In the genomic region with DNA sequence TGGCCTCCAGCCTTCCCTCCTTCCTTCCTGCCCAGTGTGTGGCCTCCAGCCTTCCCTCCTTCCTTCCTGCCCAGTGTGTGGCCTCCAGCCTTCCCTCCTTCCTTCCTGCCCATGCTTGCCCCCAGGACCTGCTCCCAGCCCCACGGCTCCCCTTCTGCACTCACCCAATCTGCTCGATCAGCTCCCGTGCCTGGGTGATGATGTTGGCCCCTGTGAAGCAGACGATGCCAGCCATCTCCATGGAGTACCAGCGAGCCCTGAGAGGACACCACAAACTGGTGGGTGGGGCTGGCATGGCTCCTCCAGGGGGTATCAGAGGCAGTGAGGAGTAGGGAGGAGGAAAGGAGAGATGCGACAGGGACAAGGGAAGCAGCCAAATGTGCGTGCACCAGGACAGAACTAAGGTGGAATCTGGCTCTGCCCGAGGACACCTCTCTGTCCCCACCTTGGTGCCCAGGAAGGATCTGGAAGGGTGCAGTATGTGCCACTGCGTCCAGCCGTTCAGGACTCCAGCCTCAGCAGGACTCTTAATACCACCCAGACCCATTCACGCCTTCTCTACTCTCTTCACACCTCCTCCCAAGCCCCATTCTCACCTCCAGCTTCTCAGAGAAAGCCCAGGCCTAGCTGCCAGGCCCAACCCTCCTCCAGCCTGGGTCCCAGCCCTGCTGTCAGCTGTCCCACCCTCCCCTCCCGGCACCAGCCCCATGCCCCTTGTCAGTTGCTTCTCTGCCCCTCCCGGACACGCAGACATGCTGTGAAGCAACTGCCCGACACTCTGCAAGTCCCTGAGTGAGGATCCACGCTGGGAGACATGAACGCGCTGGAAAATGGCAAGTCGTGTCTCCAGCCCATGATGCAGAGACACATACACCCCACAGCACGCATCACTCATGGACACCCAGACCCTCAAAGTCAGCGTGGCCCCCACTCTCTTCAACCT, we compare ENCODE assay signal across 20 cellular contexts. TPM values are rescaled to one million over a fixed set of nuclear protein-coding genes. Genes with fewer than 3 reads are reported as not detected.
DNase-seq lines count a peak whose midpoint lies in the region; ATAC-seq and TF ChIP-seq lines count a peak whose summit lies in the region.
"Had no signal": no experiment of that assay in that cellular context is flagged by ENCODE, and none has a peak within 500 bp of the region (broad histone marks: within the 10 kb centered on the region; RNA-seq: fewer than 3 reads in every experiment).

No MANE protein-coding gene starts in this region.

- peak overlapping the region; percentile 68 for H3K27ac Mint-ChIP-seq in activated naive CD8-positive, alpha-beta T cell treated with anti-CD3 and anti-CD28 coated beads, Interleukin-2, amount 10 ng/mL, durations not matched to agents 7 days and 5 days
- H3K27ac Mint-ChIP-seq in activated naive CD8-positive, alpha-beta T cell treated with anti-CD3 and anti-CD28 coated beads, Interleukin-2, amount 50 U/mL, for 24 hours = no peak overlapping the region
- no peak overlapping the region for H3K27ac Mint-ChIP-seq in endothelial cell (ENCODE audit: unreplicated experiment)
- H3K27ac Mint-ChIP-seq: CD4-positive, alpha-beta T cell had no signal

- no peaks in the 10 kb centered on the region for H3K27me3 Mint-ChIP-seq in activated naive CD8-positive, alpha-beta T cell treated with anti-CD3 and anti-CD28 coated beads, Interleukin-2, amount 10 ng/mL, durations not matched to agents 7 days and 5 days
- no peaks in the 10 kb centered on the region for H3K27me3 Mint-ChIP-seq in activated naive CD8-positive, alpha-beta T cell treated with anti-CD3 and anti-CD28 coated beads, Interleukin-2, amount 50 U/mL, for 24 hours
- H3K27me3 Mint-ChIP-seq in endothelial cell (ENCODE audit: unreplicated experiment) = peaks cover 13% of the 10 kb centered on the region
- H3K27me3 Mint-ChIP-seq: CD4-positive, alpha-beta T cell had no signal

- TF ChIP-seq CTCF in Loucy (conservative IDR thresholded peaks at IDR 0.05; ENCODE audit: low read length) = no peak
- no peak for TF ChIP-seq CTCF in endothelial cell (IDR thresholded peaks at IDR 0.05; ENCODE audit: unreplicated experiment)
- no peak for TF ChIP-seq CTCF in upper lobe of right lung (IDR thresholded peaks at IDR 0.05)

- H3K9me2 ChIP-seq in Loucy (replicated peaks; ENCODE audit: low read depth, low read length) = no peaks in the 10 kb centered on the region

- H3K4me1 Mint-ChIP-seq in activated naive CD8-positive, alpha-beta T cell treated with anti-CD3 and anti-CD28 coated beads, Interleukin-2, amount 10 ng/mL, durations not matched to agents 7 days and 5 days = peaks cover 47% of the 10 kb centered on the region
- no peaks in the 10 kb centered on the region for H3K4me1 Mint-ChIP-seq in activated naive CD8-positive, alpha-beta T cell treated with anti-CD3 and anti-CD28 coated beads, Interleukin-2, amount 50 U/mL, for 24 hours
- H3K4me1 Mint-ChIP-seq in endothelial cell (ENCODE audit: unreplicated experiment) = peaks cover 64% of the 10 kb centered on the region

- peaks cover 58% of the 10 kb centered on the region for H3K4me1 ChIP-seq in Loucy (ENCODE audit: insufficient read depth, low read length, poor library complexity, severe bottlenecking)
- H3K4me1 ChIP-seq in upper lobe of right lung = no peaks in the 10 kb centered on the region
- H3K4me1 ChIP-seq: HAP-1, SJCRH30 had no signal

- H3K4me3 Mint-ChIP-seq in activated naive CD8-positive, alpha-beta T cell treated with anti-CD3 and anti-CD28 coated beads, Interleukin-2, amount 10 ng/mL, durations not matched to agents 7 days and 5 days = no peak overlapping the region
- H3K4me3 Mint-ChIP-seq in activated naive CD8-positive, alpha-beta T cell treated with anti-CD3 and anti-CD28 coated beads, Interleukin-2, amount 50 U/mL, for 24 hours = no peak overlapping the region
- H3K4me3 Mint-ChIP-seq in endothelial cell (ENCODE audit: unreplicated experiment) = peak overlapping the region; percentile 52
- H3K4me3 Mint-ChIP-seq: CD4-positive, alpha-beta T cell had no signal

- peak overlapping the region; percentile 53 for H3K4me3 ChIP-seq in Loucy (ENCODE audit: low read length, poor library complexity, severe bottlenecking)
- H3K4me3 ChIP-seq in upper lobe of right lung = no peak overlapping the region
- H3K4me3 ChIP-seq: HAP-1, SJCRH30 had no signal

- H3K4me2 ChIP-seq in Loucy (ENCODE audit: low read depth, low read length, poor library complexity, severe bottlenecking) = peak overlapping the region; percentile 61

- H2AFZ ChIP-seq in Loucy (ENCODE audit: low read length) = no peak overlapping the region

- intact Hi-C loops in upper lobe of right lung (cut with DNase I) = no loop called here

- H3K9me3 Mint-ChIP-seq in activated naive CD8-positive, alpha-beta T cell treated with anti-CD3 and anti-CD28 coated beads, Interleukin-2, amount 10 ng/mL, durations not matched to agents 7 days and 5 days = no peaks in the 10 kb centered on the region
- H3K9me3 Mint-ChIP-seq in activated naive CD8-positive, alpha-beta T cell treated with anti-CD3 and anti-CD28 coated beads, Interleukin-2, amount 50 U/mL, for 24 hours = no peaks in the 10 kb centered on the region
- H3K9me3 Mint-ChIP-seq in endothelial cell (ENCODE audit: unreplicated experiment) = no peaks in the 10 kb centered on the region
- H3K9me3 Mint-ChIP-seq: CD4-positive, alpha-beta T cell had no signal

- no peak overlapping the region for H3K27ac ChIP-seq in upper lobe of right lung
- H3K27ac ChIP-seq: RWPE1, SJCRH30 had no signal

- peaks cover 14% of the 10 kb centered on the region; the same call in 1 of the 2 replicates for H3K79me2 ChIP-seq in Loucy (ENCODE audit: insufficient read depth, low read length)

- no peak for ATAC-seq in activated naive CD8-positive, alpha-beta T cell treated with anti-CD3 and anti-CD28 coated beads, Interleukin-2, amount 10 ng/mL, durations not matched to agents 7 days and 5 days (ENCODE audit: low read depth)
- ATAC-seq in activated naive CD8-positive, alpha-beta T cell treated with anti-CD3 and anti-CD28 coated beads, Interleukin-2, amount 50 U/mL, for 24 hours = no peak
- peak; percentile 12 for ATAC-seq in upper lobe of right lung

- H3K9me3 ChIP-seq in Loucy (ENCODE audit: insufficient read depth, low read depth, low read length) = no peaks in the 10 kb centered on the region
- H3K9me3 ChIP-seq in upper lobe of right lung = no peaks in the 10 kb centered on the region
- H3K9me3 ChIP-seq: HAP-1, SJCRH30 had no signal

- no peaks in the 10 kb centered on the region for H4K20me1 ChIP-seq in Loucy (ENCODE audit: insufficient read depth, low read length, poor library complexity, severe bottlenecking)

- POLR2A ChIA-PET in activated naive CD8-positive, alpha-beta T cell treated with anti-CD3 and anti-CD28 coated beads, Interleukin-2, amount 10 ng/mL, durations not matched to agents 7 days and 5 days (lab: Charles Lee) = no interaction called here

- no peaks in the 10 kb centered on the region for H3F3A ChIP-seq in Loucy (ENCODE audit: low read depth)

- H3K9ac ChIP-seq in Loucy (ENCODE audit: low read depth, low read length, poor library complexity, severe bottlenecking) = peak overlapping the region; percentile 70

- DNase-seq in activated naive CD8-positive, alpha-beta T cell treated with anti-CD3 and anti-CD28 coated beads, Interleukin-2, amount 10 ng/mL, durations not matched to agents 7 days and 5 days = no peak
- no peak for DNase-seq in activated naive CD8-positive, alpha-beta T cell treated with anti-CD3 and anti-CD28 coated beads, Interleukin-2, amount 50 U/mL, for 24 hours
- no peak for DNase-seq in endothelial cell (ENCODE audit: low spot score)
- no peak for DNase-seq in upper lobe of right lung
- DNase-seq in Ammon's horn (ENCODE audit: low spot score) = no peak
- DNase-seq in dedifferentiated amniotic fluid mesenchymal stem cell (ENCODE audit: extremely low spot score) = no peak
- no peak for DNase-seq in cortex of kidney (lab: John Stamatoyannopoulos, UW)
- DNase-seq: AML-193; Calu3; CD4-positive, alpha-beta T cell; DMS53; NCI-H187 treated with DMSO at 0.1 percent for 48 hours; NCI-H2171; NCI-H446 treated with DMSO at 0.1 percent for 48 hours; NCI-H748 treated with DMSO at 0.1 percent for 48 hours; OCI-M1; SJCRH30 had no signal

- no peaks in the 10 kb centered on the region for H3K27me3 ChIP-seq in Loucy (ENCODE audit: insufficient read depth, low read length, poor library complexity, severe bottlenecking)
- H3K27me3 ChIP-seq in upper lobe of right lung = no peaks in the 10 kb centered on the region
- H3K27me3 ChIP-seq: SJCRH30 had no signal

- H3K36me3 Mint-ChIP-seq in activated naive CD8-positive, alpha-beta T cell treated with anti-CD3 and anti-CD28 coated beads, Interleukin-2, amount 10 ng/mL, durations not matched to agents 7 days and 5 days = peaks cover 55% of the 10 kb centered on the region
- H3K36me3 Mint-ChIP-seq in activated naive CD8-positive, alpha-beta T cell treated with anti-CD3 and anti-CD28 coated beads, Interleukin-2, amount 50 U/mL, for 24 hours (ENCODE audit: low read depth) = peaks cover 67% of the 10 kb centered on the region
- peaks cover 64% of the 10 kb centered on the region for H3K36me3 Mint-ChIP-seq in endothelial cell (ENCODE audit: low read depth, unreplicated experiment)

- H3K36me3 ChIP-seq in Loucy (ENCODE audit: insufficient read depth, low read length) (peaks cover 98% of the 10 kb centered on the region), upper lobe of right lung (peaks cover 81% of the 10 kb centered on the region)

RNA-seq across cellular contexts. Expression of gene POLE, which starts 22.7 kb away (rescaled TPM):
- total RNA-seq in activated naive CD8-positive, alpha-beta T cell treated with anti-CD3 and anti-CD28 coated beads, Interleukin-2, amount 10 ng/mL, durations not matched to agents 7 days and 5 days = 100 to 1,000 TPM; 168 TPM
- total RNA-seq in endothelial cell (ENCODE audit: unreplicated experiment) (137 TPM), upper lobe of right lung (23.5 TPM)

RNA-seq across cellular contexts. Expression of gene PXMP2, which starts 22.9 kb away (rescaled TPM):
- total RNA-seq in activated naive CD8-positive, alpha-beta T cell treated with anti-CD3 and anti-CD28 coated beads, Interleukin-2, amount 10 ng/mL, durations not matched to agents 7 days and 5 days = 10 to 100 TPM; 26.6 to 29.2 TPM
- total RNA-seq in endothelial cell (ENCODE audit: unreplicated experiment) (18.6 TPM), upper lobe of right lung (21.2 TPM)

RNA-seq across cellular contexts. Expression of gene P2RX2, which starts 45.9 kb away (rescaled TPM):
- total RNA-seq in activated naive CD8-positive, alpha-beta T cell treated with anti-CD3 and anti-CD28 coated beads, Interleukin-2, amount 10 ng/mL, durations not matched to agents 7 days and 5 days = not detected
- total RNA-seq in endothelial cell (ENCODE audit: unreplicated experiment) (not detected), upper lobe of right lung (0.55 TPM)
- total RNA-seq: Calu3; CD4-positive, alpha-beta T cell; SJCRH30 had no signal

RNA-seq across cellular contexts. Expression of gene PGAM5, which starts 46.2 kb away (rescaled TPM):
- 10 to 100 TPM; 34.3 to 41.8 TPM for total RNA-seq in activated naive CD8-positive, alpha-beta T cell treated with anti-CD3 and anti-CD28 coated beads, Interleukin-2, amount 10 ng/mL, durations not matched to agents 7 days and 5 days
- 43.9 TPM for total RNA-seq in endothelial cell (ENCODE audit: unreplicated experiment)
- total RNA-seq in upper lobe of right lung = 25.4 TPM

RNA-seq across cellular contexts. Expression of gene LRCOL1, which starts 54.1 kb away (rescaled TPM):
- total RNA-seq in activated naive CD8-positive, alpha-beta T cell treated with anti-CD3 and anti-CD28 coated beads, Interleukin-2, amount 10 ng/mL, durations not matched to agents 7 days and 5 days = not detected
- not detected for total RNA-seq in endothelial cell (ENCODE audit: unreplicated experiment)
- 1.8 TPM for total RNA-seq in upper lobe of right lung
- total RNA-seq: Calu3; CD4-positive, alpha-beta T cell; SJCRH30 had no signal
